ENCODE assay signal across 27 cellular contexts in genomic region chr18:48034651-48035555, GRCh38.
DNase-seq lines count a peak whose midpoint lies in the region; ATAC-seq and TF ChIP-seq lines count a peak whose summit lies in the region.
"Had no signal": no experiment of that assay in that cellular context is flagged by ENCODE, and none has a peak within 500 bp of the region (broad histone marks: within the 10 kb centered on the region; RNA-seq: fewer than 3 reads in every experiment).

No MANE protein-coding gene starts in this region.

- H3K9me3 ChIP-seq in WERI-Rb-1 (ENCODE audit: severe bottlenecking): no peaks in the 10 kb centered on the region
- no peaks in the 10 kb centered on the region for H3K9me3 ChIP-seq in testis
- H3K9me3 ChIP-seq: left lung had no signal

- H3K36me3 ChIP-seq in WERI-Rb-1: no peaks in the 10 kb centered on the region
- no peaks in the 10 kb centered on the region for H3K36me3 ChIP-seq in testis (ENCODE audit: low read depth, missing control alignments)
- H3K36me3 ChIP-seq: left lung had no signal

- intact Hi-C loops in testis (cut with DNase I; ENCODE audit: low total_unique reads): loop anchor here (10.0 kb wide), 1 partner anchor 300 kb away; no protein-coding TSS in a partner anchor

- peaks cover 58% of the 10 kb centered on the region for H3K4me1 ChIP-seq in testis
- H3K4me1 ChIP-seq: foreskin keratinocyte, left lung had no signal

- no peak for ATAC-seq in HG02759 (IDR thresholded peaks at IDR 0.05; ENCODE audit: unreplicated experiment)
- ATAC-seq: activated T-cell treated with anti-CD3 and anti-CD28 coated beads, Interleukin-2, amount 50 U/mL, for 4 hours; effector memory CD8-positive, alpha-beta T cell; esophagus mucosa; foreskin keratinocyte; K562; left lung; WTC11 had no signal

- H3K27me3 ChIP-seq in WERI-Rb-1 (ENCODE audit: insufficient read depth, low read depth, severe bottlenecking) (no peaks in the 10 kb centered on the region), testis (no peaks in the 10 kb centered on the region)
- H3K27me3 ChIP-seq: foreskin keratinocyte, left lung had no signal

- WGBS in testis, 2 donors: 64 to 70% methylated on average over 16 of the region's 16 CpGs

- CTCF ChIA-PET in RWPE1 (lab: Yijun Ruan, JAX): no interaction called here

- POLR2A ChIA-PET in RWPE1 (lab: Yijun Ruan, JAX; ENCODE audit: low non-redundant PET): no interaction called here

- peak overlapping the region; percentile 50; the same call in 1 of the 2 replicates for H3K27ac ChIP-seq in RWPE1
- peak overlapping the region; percentile 14; the same call in 1 of the 2 replicates for H3K27ac ChIP-seq in WERI-Rb-1
- peak overlapping the region in 1 of 2 donors; percentile 7 for H3K27ac ChIP-seq in testis
- H3K27ac ChIP-seq: C4-2B, foreskin keratinocyte had no signal

- no peak for TF ChIP-seq POLR2A in testis (IDR thresholded peaks at IDR 0.05)

- TF ChIP-seq CTCF in RWPE1 (conservative IDR thresholded peaks at IDR 0.05; ENCODE audit: low read depth) (no peak), WERI-Rb-1 (IDR thresholded peaks at IDR 0.05; ENCODE audit: low read depth, low read length) (no peak), testis (IDR thresholded peaks at IDR 0.05) (no peak)

- DNase-seq in RWPE1 (ENCODE audit: low spot score) (no peak), WERI-Rb-1 (no peak), islet precursor cell (peak; percentile 42), testis (peak; percentile 47), NCI-H2196 treated with DMSO at 0.1 percent for 48 hours (lab: John Stamatoyannopoulos, UW; ENCODE audit: unreplicated experiment) (no peak), GOT3 (lab: John Stamatoyannopoulos, UW) (no peak)
- DNase-seq: activated CD4-positive, alpha-beta T cell treated with anti-CD3 and anti-CD28 coated beads, Interleukin-2, amount 50 U/mL, for 1 hour; activated naive CD4-positive, alpha-beta T cell treated with Interleukin-2 at 50 U/mL for 16 hours; activated T-cell treated with anti-CD3 and anti-CD28 coated beads, Interleukin-2, amount 50 U/mL, for 4 hours; DND-41; effector memory CD8-positive, alpha-beta T cell; foreskin keratinocyte; NCI-H1105 treated with DMSO at 0.1 percent for 48 hours; NCI-H2029 treated with DMSO at 0.1 percent for 48 hours; NCI-H345; NCI-H748 treated with DMSO at 0.1 percent for 48 hours; OCI-M1; SHP77; SW 1271; T-helper 9 cell had no signal

- no peak overlapping the region for H3K4me3 ChIP-seq in WERI-Rb-1 (ENCODE audit: low read depth, low read length)
- H3K4me3 ChIP-seq in testis: no peak overlapping the region
- H3K4me3 ChIP-seq: K562, left lung, skin epidermis had no signal

Comparison
In these comparisons a context has a peak if more than half of its experiments do, and no peak if none do; other contexts are left out.
1. DNase-seq: peak in islet precursor cell (single experiment) and testis (single experiment); none in RWPE1 (single experiment), WERI-Rb-1 (single experiment), NCI-H2196 treated with DMSO at 0.1 percent for 48 hours (single experiment) and GOT3 (single experiment).